Comparison of ENCODE assay signal across 8 cellular contexts in genomic region chr7:130912910-130913720, GRCh38.
DNase-seq lines count a peak whose midpoint lies in the region; ATAC-seq, FAIRE-seq and TF ChIP-seq lines count a peak whose summit lies in the region.

No MANE protein-coding gene starts in this region.

- TF ChIP-seq CTCF in AG09319 (IDR thresholded peaks at IDR 0.05; ENCODE audit: low read depth, low read length) = no peak

- ATAC-seq in HG03378 (IDR thresholded peaks at IDR 0.05; ENCODE audit: unreplicated experiment) (peak; percentile 87), Right ventricle myocardium superior (ENCODE audit: poor library complexity) (peak; percentile 57)

- H3K4me2 ChIP-seq in skeletal muscle satellite cell (ENCODE audit: low read length) = peak overlapping the region; percentile 89

- peak overlapping the region; percentile 95 for H3K9ac ChIP-seq in skeletal muscle satellite cell (ENCODE audit: low read depth, low read length)

- no peaks in the 10 kb centered on the region for H3K27me3 ChIP-seq in skeletal muscle satellite cell (ENCODE audit: control insufficient read depth, insufficient read depth, low read length)

- peaks cover 51% of the 10 kb centered on the region for H3K4me1 ChIP-seq in skeletal muscle satellite cell (ENCODE audit: control insufficient read depth, insufficient read depth, low read length)

- no peaks in the 10 kb centered on the region for H3K9me3 ChIP-seq in skeletal muscle satellite cell (replicated peaks; ENCODE audit: low read length)

- peaks cover 38% of the 10 kb centered on the region for H3K36me3 ChIP-seq in skeletal muscle satellite cell (ENCODE audit: insufficient read depth, low read length)

- H3K4me3 ChIP-seq in skeletal muscle satellite cell (ENCODE audit: low read length) = peak overlapping the region; percentile 74

- peak; percentile 88 for FAIRE-seq in GM19239 (lab: Jason Lieb, UNC)

- intact Hi-C loops in Right ventricle myocardium superior (cut with DNase I) = no loop called here

- DNase-seq in AG09319 (ENCODE audit: extremely low read depth, low read depth) = peak; percentile 89
- DNase-seq in GM19239 (ENCODE audit: insufficient read length, low spot score) = peak; percentile 39
- peak; percentile 81 for DNase-seq in SIG-M5 (lab: John Stamatoyannopoulos, UW)
- peak; percentile 47 to 56 (median 56) for DNase-seq in activated naive CD4-positive, alpha-beta T cell (lab: John Stamatoyannopoulos, UW)
- peak; percentile 70 for DNase-seq in Right ventricle myocardium superior
- no peak for DNase-seq in NCI-H524 (lab: John Stamatoyannopoulos, UW)

Comparison
In these comparisons a context has a peak if more than half of its experiments do, and no peak if none do; other contexts are left out.
1. DNase-seq: peak in AG09319 (single experiment), GM19239 (single experiment), SIG-M5 (single experiment), activated naive CD4-positive, alpha-beta T cell (4 of 4) and Right ventricle myocardium superior (single experiment); none in NCI-H524 (0 of 2).